Comparison of ENCODE assay signal across 17 cellular contexts in genomic region chr12:53951577-53952334, GRCh38. TPM values are rescaled to one million over a fixed set of nuclear protein-coding genes. Genes with fewer than 3 reads are reported as not detected.
DNase-seq lines count a peak whose midpoint lies in the region; ATAC-seq and TF ChIP-seq lines count a peak whose summit lies in the region.
"Had no signal": no experiment of that assay in that cellular context is flagged by ENCODE, and none has a peak within 500 bp of the region (broad histone marks: within the 10 kb centered on the region; RNA-seq: fewer than 3 reads in every experiment).

No MANE protein-coding gene starts in this region.

- H3K4me3 Mint-ChIP-seq in activated CD8-positive, alpha-beta memory T cell treated with anti-CD3 and anti-CD28 coated beads, Interleukin-2, amount 10 ng/mL, durations not matched to agents 7 days and 5 days = no peak overlapping the region
- H3K4me3 Mint-ChIP-seq in activated CD8-positive, alpha-beta T cell treated with anti-CD3 and anti-CD28 coated beads, Interleukin-2, amount 10 ng/mL, durations not matched to agents 7 days and 5 days = peak overlapping the region; percentile 31
- no peak overlapping the region for H3K4me3 Mint-ChIP-seq in neural progenitor cell
- H3K4me3 Mint-ChIP-seq: activated B cell treated with CpG ODN at 0.5 μM for 24 hours had no signal

- ATAC-seq in activated CD8-positive, alpha-beta memory T cell treated with anti-CD3 and anti-CD28 coated beads, Interleukin-2, amount 10 ng/mL, durations not matched to agents 7 days and 5 days = no peak
- no peak for ATAC-seq in activated CD8-positive, alpha-beta T cell treated with anti-CD3 and anti-CD28 coated beads, Interleukin-2, amount 10 ng/mL, durations not matched to agents 7 days and 5 days
- no peak for ATAC-seq in GM18502 (IDR thresholded peaks at IDR 0.05; ENCODE audit: poor library complexity, unreplicated experiment)
- ATAC-seq: left colon had no signal

- peaks cover 95% of the 10 kb centered on the region for H3K27me3 Mint-ChIP-seq in activated CD8-positive, alpha-beta memory T cell treated with anti-CD3 and anti-CD28 coated beads, Interleukin-2, amount 10 ng/mL, durations not matched to agents 7 days and 5 days
- H3K27me3 Mint-ChIP-seq in activated CD8-positive, alpha-beta T cell treated with anti-CD3 and anti-CD28 coated beads, Interleukin-2, amount 10 ng/mL, durations not matched to agents 7 days and 5 days (ENCODE audit: low read depth) = peaks cover 91% of the 10 kb centered on the region
- peaks cover 96% of the 10 kb centered on the region for H3K27me3 Mint-ChIP-seq in neural progenitor cell (ENCODE audit: insufficient read depth, low read depth)

- no peak for TF ChIP-seq POLR2A in tibial nerve (IDR thresholded peaks at IDR 0.05)

- H3K36me3 ChIP-seq in neural progenitor cell = no peaks in the 10 kb centered on the region
- no peaks in the 10 kb centered on the region for H3K36me3 ChIP-seq in tibial nerve
- H3K36me3 ChIP-seq: adrenal gland, spleen had no signal

- H3K9me3 ChIP-seq in neural progenitor cell (ENCODE audit: low read depth) (no peaks in the 10 kb centered on the region), tibial nerve (no peaks in the 10 kb centered on the region)
- H3K9me3 ChIP-seq: adrenal gland had no signal

- no peak for DNase-seq in activated CD8-positive, alpha-beta memory T cell treated with anti-CD3 and anti-CD28 coated beads, Interleukin-2, amount 10 ng/mL, durations not matched to agents 7 days and 5 days
- no peak for DNase-seq in activated CD8-positive, alpha-beta memory T cell treated with anti-CD3 and anti-CD28 coated beads, Interleukin-2, amount 50 U/mL, for 48 hours
- no peak for DNase-seq in activated CD8-positive, alpha-beta T cell treated with anti-CD3 and anti-CD28 coated beads, Interleukin-2, amount 10 ng/mL, durations not matched to agents 7 days and 5 days
- DNase-seq in neural progenitor cell (ENCODE audit: low spot score) (peak; percentile 40), tibial nerve (ENCODE audit: low spot score in 2 of 2) (no peak)
- DNase-seq: activated B cell treated with CpG ODN at 0.5 μM for 24 hours; effector CD8-positive, alpha-beta T cell; hypothalamus; left colon; NCI-H1048; spleen; stimulated activated naive CD4-positive, alpha-beta T cell treated with Interleukin-2 at 50 U/mL for 16 hours; SW 1271 had no signal

- H3K9me3 Mint-ChIP-seq in activated CD8-positive, alpha-beta memory T cell treated with anti-CD3 and anti-CD28 coated beads, Interleukin-2, amount 10 ng/mL, durations not matched to agents 7 days and 5 days (ENCODE audit: low read depth) = no peaks in the 10 kb centered on the region
- H3K9me3 Mint-ChIP-seq in activated CD8-positive, alpha-beta T cell treated with anti-CD3 and anti-CD28 coated beads, Interleukin-2, amount 10 ng/mL, durations not matched to agents 7 days and 5 days (ENCODE audit: insufficient read depth) = no peaks in the 10 kb centered on the region
- peaks cover under 1% of the 10 kb centered on the region for H3K9me3 Mint-ChIP-seq in neural progenitor cell
- H3K9me3 Mint-ChIP-seq: activated B cell treated with CpG ODN at 0.5 μM for 24 hours had no signal

- H3K4me1 Mint-ChIP-seq in activated CD8-positive, alpha-beta memory T cell treated with anti-CD3 and anti-CD28 coated beads, Interleukin-2, amount 10 ng/mL, durations not matched to agents 7 days and 5 days = peaks cover under 1% of the 10 kb centered on the region
- H3K4me1 Mint-ChIP-seq in activated CD8-positive, alpha-beta T cell treated with anti-CD3 and anti-CD28 coated beads, Interleukin-2, amount 10 ng/mL, durations not matched to agents 7 days and 5 days (ENCODE audit: low read depth) = peaks cover 9% of the 10 kb centered on the region
- no peaks in the 10 kb centered on the region for H3K4me1 Mint-ChIP-seq in neural progenitor cell

- POLR2A ChIA-PET in activated CD8-positive, alpha-beta T cell treated with anti-CD3 and anti-CD28 coated beads, Interleukin-2, amount 10 ng/mL, durations not matched to agents 7 days and 5 days (lab: Charles Lee) = interaction anchor here (1.0 kb wide), 1 partner anchor 20 kb away, joined by 5 read pairs; no protein-coding TSS in a partner anchor

- H3K4me3 ChIP-seq in neural progenitor cell (no peak overlapping the region), tibial nerve (no peak overlapping the region)
- H3K4me3 ChIP-seq: adrenal gland, spleen had no signal

- no peaks in the 10 kb centered on the region for H3K79me2 ChIP-seq in neural progenitor cell (ENCODE audit: low read depth)

- peaks cover 5% of the 10 kb centered on the region for H3F3A ChIP-seq in neural progenitor cell (ENCODE audit: low read depth)

- H3K4me1 ChIP-seq in neural progenitor cell (no peaks in the 10 kb centered on the region), tibial nerve (peaks cover 0 to 47% (median 1%) of the 10 kb centered on the region in 4 donors)

- H3K27ac ChIP-seq in neural progenitor cell (no peak overlapping the region), tibial nerve (no peak overlapping the region)
- H3K27ac ChIP-seq: adrenal gland, spleen had no signal

- 20 to 23% methylated on average over 11 to 21 of the region's 47 CpGs for WGBS in tibial nerve, 2 donors

- no peak for TF ChIP-seq CTCF in neural progenitor cell (IDR thresholded peaks at IDR 0.05)
- no peak for TF ChIP-seq CTCF in tibial nerve (IDR thresholded peaks at IDR 0.05)

- no peak overlapping the region for H3K4me2 ChIP-seq in neural progenitor cell

- H3K9ac ChIP-seq in neural progenitor cell = no peak overlapping the region

- H3K36me3 Mint-ChIP-seq in activated CD8-positive, alpha-beta memory T cell treated with anti-CD3 and anti-CD28 coated beads, Interleukin-2, amount 10 ng/mL, durations not matched to agents 7 days and 5 days = no peaks in the 10 kb centered on the region
- H3K36me3 Mint-ChIP-seq in activated CD8-positive, alpha-beta T cell treated with anti-CD3 and anti-CD28 coated beads, Interleukin-2, amount 10 ng/mL, durations not matched to agents 7 days and 5 days (ENCODE audit: low read depth) = peaks cover 9% of the 10 kb centered on the region
- H3K36me3 Mint-ChIP-seq in neural progenitor cell = no peaks in the 10 kb centered on the region

- no peak overlapping the region for H2AFZ ChIP-seq in neural progenitor cell (replicated peaks)

- CTCF ChIA-PET in activated CD8-positive, alpha-beta memory T cell treated with anti-CD3 and anti-CD28 coated beads, Interleukin-2, amount 10 ng/mL, durations not matched to agents 7 days and 5 days (lab: Charles Lee) = interaction anchor here (1.1 to 1.5 kb wide), 4 partner anchors 9 to 82 kb away, joined by 3 to 5 read pairs (median 3); partner anchors contain the start of genes HOXC5 and HOXC9
- CTCF ChIA-PET in activated CD8-positive, alpha-beta T cell treated with anti-CD3 and anti-CD28 coated beads, Interleukin-2, amount 10 ng/mL, durations not matched to agents 7 days and 5 days (lab: Charles Lee) = interaction anchor here (1.3 kb wide), 1 partner anchor 80 kb away, joined by 5 read pairs; the partner anchor contains the start of gene HOXC5

- peaks cover 71% of the 10 kb centered on the region for H4K20me1 ChIP-seq in neural progenitor cell (ENCODE audit: low read depth)

- no peak for TF ChIP-seq EP300 in tibial nerve (IDR thresholded peaks at IDR 0.05)

- peak overlapping the region; percentile 59 for H3K27ac Mint-ChIP-seq in activated CD8-positive, alpha-beta memory T cell treated with anti-CD3 and anti-CD28 coated beads, Interleukin-2, amount 10 ng/mL, durations not matched to agents 7 days and 5 days
- H3K27ac Mint-ChIP-seq in activated CD8-positive, alpha-beta T cell treated with anti-CD3 and anti-CD28 coated beads, Interleukin-2, amount 10 ng/mL, durations not matched to agents 7 days and 5 days = peak overlapping the region; percentile 35
- H3K27ac Mint-ChIP-seq in neural progenitor cell = no peak overlapping the region

- H3K27me3 ChIP-seq in neural progenitor cell (peaks cover 100% of the 10 kb centered on the region), tibial nerve (peaks cover 19 to 99% of the 10 kb centered on the region in 2 donors)

RNA-seq across cellular contexts. Expression of gene HOXC12, which starts 2.9 kb away (rescaled TPM):
- not detected for total RNA-seq in activated CD8-positive, alpha-beta memory T cell treated with anti-CD3 and anti-CD28 coated beads, Interleukin-2, amount 10 ng/mL, durations not matched to agents 7 days and 5 days
- total RNA-seq in activated CD8-positive, alpha-beta T cell treated with anti-CD3 and anti-CD28 coated beads, Interleukin-2, amount 10 ng/mL, durations not matched to agents 7 days and 5 days = not detected
- total RNA-seq in neural progenitor cell (ENCODE audit: low replicate concordance) (not detected in 2 replicates), tibial nerve (1 to 10 TPM in 1 of 4 donors, under 1 TPM in 1, not detected in 2; 0.22 to 1.4 TPM)
- total RNA-seq: activated B cell treated with CpG ODN at 0.5 μM for 24 hours, adrenal gland, cardiac septum, left colon, spleen, urinary bladder had no signal

RNA-seq across cellular contexts. Expression of gene HOXC13, which starts 13.1 kb away (rescaled TPM):
- not detected for total RNA-seq in activated CD8-positive, alpha-beta memory T cell treated with anti-CD3 and anti-CD28 coated beads, Interleukin-2, amount 10 ng/mL, durations not matched to agents 7 days and 5 days
- total RNA-seq in activated CD8-positive, alpha-beta T cell treated with anti-CD3 and anti-CD28 coated beads, Interleukin-2, amount 10 ng/mL, durations not matched to agents 7 days and 5 days = not detected
- total RNA-seq in neural progenitor cell (ENCODE audit: low replicate concordance) (not detected in 2 replicates), tibial nerve (not detected)
- total RNA-seq: activated B cell treated with CpG ODN at 0.5 μM for 24 hours, cardiac septum, left colon, spleen, urinary bladder had no signal

RNA-seq across cellular contexts. Expression of gene HOXC11, which starts 21.2 kb away (rescaled TPM):
- not detected for total RNA-seq in activated CD8-positive, alpha-beta memory T cell treated with anti-CD3 and anti-CD28 coated beads, Interleukin-2, amount 10 ng/mL, durations not matched to agents 7 days and 5 days
- total RNA-seq in activated CD8-positive, alpha-beta T cell treated with anti-CD3 and anti-CD28 coated beads, Interleukin-2, amount 10 ng/mL, durations not matched to agents 7 days and 5 days = not detected
- not detected in 2 replicates for total RNA-seq in neural progenitor cell (ENCODE audit: low replicate concordance)
- under 1 TPM in 3 of 4 donors, not detected in 1; 0.20 to 0.63 (median 0.60) TPM for total RNA-seq in tibial nerve
- total RNA-seq: activated B cell treated with CpG ODN at 0.5 μM for 24 hours, adrenal gland, cardiac septum, left colon, spleen had no signal

RNA-seq across cellular contexts. Expression of gene HOTAIR, which starts 23.0 kb away (rescaled TPM):
- total RNA-seq in activated CD8-positive, alpha-beta memory T cell treated with anti-CD3 and anti-CD28 coated beads, Interleukin-2, amount 10 ng/mL, durations not matched to agents 7 days and 5 days = not detected
- total RNA-seq in activated CD8-positive, alpha-beta T cell treated with anti-CD3 and anti-CD28 coated beads, Interleukin-2, amount 10 ng/mL, durations not matched to agents 7 days and 5 days = not detected
- total RNA-seq in neural progenitor cell (ENCODE audit: low replicate concordance) = not detected in 2 replicates
- total RNA-seq in tibial nerve = under 1 TPM in 3 of 4 donors, not detected in 1; 0.20 to 0.42 (median 0.30) TPM
- total RNA-seq: activated B cell treated with CpG ODN at 0.5 μM for 24 hours, adrenal gland, cardiac septum, left colon, spleen had no signal

RNA-seq across cellular contexts. Expression of gene HOXC10, which starts 33.2 kb away (rescaled TPM):
- total RNA-seq in activated CD8-positive, alpha-beta memory T cell treated with anti-CD3 and anti-CD28 coated beads, Interleukin-2, amount 10 ng/mL, durations not matched to agents 7 days and 5 days = not detected
- total RNA-seq in activated CD8-positive, alpha-beta T cell treated with anti-CD3 and anti-CD28 coated beads, Interleukin-2, amount 10 ng/mL, durations not matched to agents 7 days and 5 days = not detected
- total RNA-seq in neural progenitor cell (ENCODE audit: low replicate concordance) (not detected in 2 replicates), tibial nerve (1 to 10 TPM; 1.7 to 6.1 (median 2.5) TPM)
- total RNA-seq: activated B cell treated with CpG ODN at 0.5 μM for 24 hours, cardiac septum, left colon, spleen had no signal
